Comparison of ENCODE assay signal across 12 cellular contexts in genomic region chr7:131691454-131692130, GRCh38.
DNase-seq lines count a peak whose midpoint lies in the region; ATAC-seq and TF ChIP-seq lines count a peak whose summit lies in the region.
"Had no signal": no experiment of that assay in that cellular context is flagged by ENCODE, and none has a peak within 500 bp of the region (broad histone marks: within the 10 kb centered on the region; RNA-seq: fewer than 3 reads in every experiment).

No MANE protein-coding gene starts in this region.

- RAD21 ChIA-PET in HCT116 (lab: Charles Lee; ENCODE audit: low non-redundant PET in 1 of 2, low total read pairs in 2 of 2, uncharacterized antibody in 2 of 2, unreplicated experiment in 2 of 2) = no interaction called here

- in situ Hi-C loops in HAP-1 (cut with MboI; ENCODE audit: low sequenced_read_pairs) = loop anchor here (25.0 kb wide), 1 partner anchor 896 kb away; the partner anchor contains the start of gene PLXNA4

- no peaks in the 10 kb centered on the region for H3K79me2 ChIP-seq in HCT116 (ENCODE audit: insufficient read depth, low read length)

- TF ChIP-seq CTCF in C4-2B (conservative IDR thresholded peaks at IDR 0.05) (0 out of 2 replicates have a peak, but pooled peaks have one; percentile 15), HCT116 (IDR thresholded peaks at IDR 0.05 in 2 of 3, conservative IDR thresholded peaks at IDR 0.05 in 1 of 3; ENCODE audit: borderline replicate concordance in 1 of 3, insufficient read depth in 1 of 3, low read depth in 2 of 3, low read length in 2 of 3) (no peak), lung (IDR thresholded peaks at IDR 0.05; ENCODE audit: control extremely low read depth, extremely low read depth) (no peak)

- peak overlapping the region; percentile 52 for H3K4me2 ChIP-seq in HCT116 (ENCODE audit: low read length)

- H3K4me1 ChIP-seq in HCT116 (ENCODE audit: control insufficient read depth in 1 of 2, insufficient read depth in 2 of 2, low read length in 2 of 2) (peaks cover 0 to 8% of the 10 kb centered on the region in 2 experiments; a peak in 3 of 4 replicates), SJCRH30 (peaks cover 15% of the 10 kb centered on the region), lung (ENCODE audit: control insufficient read depth in 2 of 2, insufficient read depth in 2 of 2, low read length in 2 of 2) (peaks cover 0 to 4% of the 10 kb centered on the region in 2 donors), HAP-1 (0 out of 2 replicates have a peak, but pooled peaks cover 2% of the 10 kb centered on the region)

- 43 to 44% methylated on average over 12 of the region's 12 CpGs for WGBS in lung, 2 donors

- no peak for DNase-seq in HCT116 (ENCODE audit: low read depth, low spot score)
- DNase-seq in SJCRH30 = no peak
- DNase-seq in lung (ENCODE audit: low spot score) = peak; percentile 21
- no peak for DNase-seq in NCI-H187 treated with DMSO at 0.1 percent for 48 hours (lab: John Stamatoyannopoulos, UW)
- DNase-seq in pons (ENCODE audit: low spot score) = no peak
- no peak for DNase-seq in HAP-1 (ENCODE audit: low spot score in 2 of 2)
- DNase-seq: central memory CD4-positive, alpha-beta T cell had no signal

- H3K27me3 ChIP-seq in HCT116 (ENCODE audit: insufficient read depth, low read length) = peaks cover 22% of the 10 kb centered on the region
- no peaks in the 10 kb centered on the region for H3K27me3 ChIP-seq in SJCRH30
- no peaks in the 10 kb centered on the region for H3K27me3 ChIP-seq in lung (ENCODE audit: control insufficient read depth, insufficient read depth)
- peaks cover 39% of the 10 kb centered on the region for H3K27me3 ChIP-seq in HAP-1 (ENCODE audit: low read depth)

- H3K36me3 ChIP-seq in HCT116 (ENCODE audit: control insufficient read depth in 1 of 2, insufficient read depth in 2 of 2, low read length in 2 of 2) (no peaks in the 10 kb centered on the region), SJCRH30 (no peaks in the 10 kb centered on the region), lung (ENCODE audit: control insufficient read depth in 2 of 2, insufficient read depth in 2 of 2, low read length in 2 of 2) (no peaks in the 10 kb centered on the region), HAP-1 (replicated peaks) (no peaks in the 10 kb centered on the region)
- H3K36me3 ChIP-seq: left lung, thoracic aorta had no signal

- no peak overlapping the region for H3K9ac ChIP-seq in HCT116 (ENCODE audit: low read length)

- POLR2A ChIA-PET in HCT116 (lab: Charles Lee) = no interaction called here

- CTCF ChIA-PET in HCT116 (lab: Charles Lee) = interaction anchor here (0.7 to 3.9 kb wide), 9 partner anchors 9 to 889 kb away, joined by 3 to 18 read pairs (median 4); no protein-coding TSS in a partner anchor

- H3K9me3 ChIP-seq in HCT116 (ENCODE audit: control insufficient read depth in 1 of 2, insufficient read depth in 1 of 2, low read depth in 1 of 2, low read length in 2 of 2) (no peaks in the 10 kb centered on the region), SJCRH30 (replicated peaks) (no peaks in the 10 kb centered on the region), lung (ENCODE audit: control insufficient read depth in 2 of 2, insufficient read depth in 1 of 2, low read length in 1 of 2) (peaks cover 0 to 2% of the 10 kb centered on the region in 2 donors), HAP-1 (no peaks in the 10 kb centered on the region)
- H3K9me3 ChIP-seq: left lung, thoracic aorta had no signal

- H4K20me1 ChIP-seq in HCT116 (ENCODE audit: insufficient read depth) = no peaks in the 10 kb centered on the region

- H2AFZ ChIP-seq in HCT116 (ENCODE audit: low read depth, low read length, poor library complexity, severe bottlenecking) = peak overlapping the region; percentile 41

- H3K9me2 ChIP-seq in HCT116 (ENCODE audit: insufficient read depth) = no peaks in the 10 kb centered on the region

- TF ChIP-seq RAD21 in HCT116 (IDR thresholded peaks at IDR 0.05; ENCODE audit: low read depth) = no peak

- no TSS peak for BruUV-seq in HCT116 (replicated peaks; lab: Mats Ljungman, UMichigan)

- peak; percentile 37 for ATAC-seq in HCT116
- no peak for ATAC-seq in lung (ENCODE audit: insufficient read depth, low FRiP score)
- ATAC-seq in HG02588 (IDR thresholded peaks at IDR 0.05; ENCODE audit: unreplicated experiment) = no peak

- intact Hi-C loops in HCT116 (cut with micrococcal nuclease) = loop anchor here (5.0 kb wide), 2 partner anchors 166 to 356 kb away; no protein-coding TSS in a partner anchor

- H3K27ac ChIP-seq in C4-2B (no peak overlapping the region), HCT116 (ENCODE audit: low read depth, low read length) (no peak overlapping the region), SJCRH30 (peak overlapping the region; percentile 47), lung (ENCODE audit: low read depth in 1 of 2, low read length in 1 of 2) (no peak overlapping the region)
- H3K27ac ChIP-seq: dorsolateral prefrontal cortex, left lung, thoracic aorta had no signal

- H3K4me3 ChIP-seq in HCT116 (replicated peaks in 1 of 2; ENCODE audit: low read depth in 1 of 2, low read length in 2 of 2) = no peak overlapping the region
- H3K4me3 ChIP-seq in SJCRH30 = no peak overlapping the region
- H3K4me3 ChIP-seq in lung = no peak overlapping the region
- no peak overlapping the region for H3K4me3 ChIP-seq in HAP-1
- H3K4me3 ChIP-seq: left lung, thoracic aorta had no signal

- TF ChIP-seq POLR2A in HCT116 (IDR thresholded peaks at IDR 0.05; ENCODE audit: borderline replicate concordance, extremely low read depth, insufficient read depth, insufficient read length) = no peak

TF ChIP-seq in HCT116, 20 proteins besides CTCF, POLR2A, EP300 and RAD21:
- TF ChIP-seq EGR1 (IDR thresholded peaks at IDR 0.05; ENCODE audit: low read depth) (no peak), REST (IDR thresholded peaks at IDR 0.05; ENCODE audit: low read depth) (no peak), ZNF274 (IDR thresholded peaks at IDR 0.05; ENCODE audit: low read depth, low read length) (no peak), JUND (IDR thresholded peaks at IDR 0.05) (no peak), ATF3 (IDR thresholded peaks at IDR 0.05) (no peak), EZH2 (IDR thresholded peaks at IDR 0.05) (no peak), ZBTB33 (IDR thresholded peaks at IDR 0.05; ENCODE audit: extremely low read depth, insufficient replicate concordance, low read length) (no peak), EZH2phosphoT487 (IDR thresholded peaks at IDR 0.05; ENCODE audit: borderline replicate concordance) (no peak), CBX3 (IDR thresholded peaks at IDR 0.05; ENCODE audit: low read depth) (no peak), MAX (IDR thresholded peaks at IDR 0.05) (no peak), SIN3A (IDR thresholded peaks at IDR 0.05; ENCODE audit: low read depth) (no peak)
